Comparison of ENCODE assay signal across 8 cellular contexts in genomic region chr7:786472-787255, GRCh38. TPM values are rescaled to one million over a fixed set of nuclear protein-coding genes. Genes with fewer than 3 reads are reported as not detected.
DNase-seq lines count a peak whose midpoint lies in the region; ATAC-seq and TF ChIP-seq lines count a peak whose summit lies in the region.

No MANE protein-coding gene starts in this region.

- peaks cover 2% of the 10 kb centered on the region for H3K27me3 Mint-ChIP-seq in glutamatergic neuron (ENCODE audit: unreplicated experiment)

- H3K36me3 Mint-ChIP-seq in glutamatergic neuron (ENCODE audit: unreplicated experiment): peaks cover 3% of the 10 kb centered on the region

- DNase-seq in CD1c-positive myeloid dendritic cell (ENCODE audit: extremely low spot score) (peak; percentile 66), SHP77 (lab: John Stamatoyannopoulos, UW) (peak; percentile 26 to 46), glutamatergic neuron (peak; percentile 83), retina (peak; percentile 40)
- DNase-seq in activated naive CD4-positive, alpha-beta T cell (lab: John Stamatoyannopoulos, UW): peak; percentile 16 to 68 (median 58)

- no peak overlapping the region for H3K4me3 Mint-ChIP-seq in glutamatergic neuron (ENCODE audit: unreplicated experiment)

- H3K4me3 ChIP-seq in HEK293 (ENCODE audit: low read depth, low read length): no peak overlapping the region

- H3K27ac ChIP-seq in HEK293 (ENCODE audit: extremely low read depth, low read depth, low read length): no peak overlapping the region

- CTCF ChIA-PET in HEK293 (lab: Yijun Ruan, JAX): interaction anchor here (0.6 to 3.3 kb wide), 7 partner anchors 12 to 189 kb away, joined by 3 to 24 read pairs (median 3); partner anchors contain the start of gene COX19

- H3K4me1 Mint-ChIP-seq in glutamatergic neuron (ENCODE audit: low read depth, unreplicated experiment): no peaks in the 10 kb centered on the region

- ATAC-seq in HG03520 (IDR thresholded peaks at IDR 0.05; ENCODE audit: unreplicated experiment): no peak
- no peak for ATAC-seq in GM21723 (IDR thresholded peaks at IDR 0.05; ENCODE audit: unreplicated experiment)

- no peak overlapping the region for H3K27ac Mint-ChIP-seq in glutamatergic neuron (ENCODE audit: unreplicated experiment)

- H3K9me3 ChIP-seq in HEK293 (ENCODE audit: control insufficient read depth, insufficient read depth, low read depth, low read length): no peaks in the 10 kb centered on the region

- no peak for TF ChIP-seq CTCF in HEK293 (tag by site-specific recombination; IDR thresholded peaks at IDR 0.05)
- peak; percentile 75 for TF ChIP-seq CTCF in glutamatergic neuron (IDR thresholded peaks at IDR 0.05; ENCODE audit: partially characterized antibody, unreplicated experiment)

- peaks cover 4% of the 10 kb centered on the region for H3K9me3 Mint-ChIP-seq in glutamatergic neuron (ENCODE audit: unreplicated experiment)

- H3K36me3 ChIP-seq in HEK293 (ENCODE audit: control insufficient read depth in 2 of 2, insufficient read depth in 1 of 2, low read length in 2 of 2): peaks cover 0 to 46% of the 10 kb centered on the region in 2 experiments

- POLR2A ChIA-PET in HEK293 (lab: Yijun Ruan, JAX): interaction anchor here (1.0 kb wide), 1 partner anchor 26 kb away, joined by 3 read pairs; no protein-coding TSS in a partner anchor

- H3K4me1 ChIP-seq in HEK293 (ENCODE audit: control insufficient read depth, insufficient read depth, low read length): no peaks in the 10 kb centered on the region

TF ChIP-seq in HEK293, 187 proteins besides CTCF, POLR2A, EP300 and RAD21:
- peak; percentile 79 for TF ChIP-seq GLIS1 (tag by site-specific recombination; IDR thresholded peaks at IDR 0.05)
- TF ChIP-seq ZNF768 (tag by site-specific recombination; IDR thresholded peaks at IDR 0.05): no peak
- TF ChIP-seq ZNF658 (tag by site-specific recombination; IDR thresholded peaks at IDR 0.05): no peak
- TF ChIP-seq ZSCAN30 (tag by site-specific recombination; IDR thresholded peaks at IDR 0.05): peak; percentile 24; the same call in 1 of the 2 replicates
- no peak for TF ChIP-seq ZNF785 (tag by site-specific recombination; IDR thresholded peaks at IDR 0.05)
- TF ChIP-seq ELK4 (IDR thresholded peaks at IDR 0.05; ENCODE audit: borderline replicate concordance, low read depth, low read length): no peak
- no peak for TF ChIP-seq ZNF776 (tag by site-specific recombination; IDR thresholded peaks at IDR 0.05; ENCODE audit: borderline replicate concordance)
- TF ChIP-seq ZNF596 (tag by site-specific recombination; IDR thresholded peaks at IDR 0.05): no peak
- no peak for TF ChIP-seq BCL11B (tag by site-specific recombination; IDR thresholded peaks at IDR 0.05; ENCODE audit: low read depth)
- TF ChIP-seq KLF10 (tag by site-specific recombination; IDR thresholded peaks at IDR 0.05): no peak
- no peak for TF ChIP-seq ZNF791 (tag by site-specific recombination; IDR thresholded peaks at IDR 0.05)
- no peak for TF ChIP-seq GFI1B (tag by site-specific recombination; IDR thresholded peaks at IDR 0.05)
- TF ChIP-seq PRDM4 (tag by site-specific recombination; IDR thresholded peaks at IDR 0.05): no peak
- TF ChIP-seq ZNF621 (tag by site-specific recombination; IDR thresholded peaks at IDR 0.05): no peak
- TF ChIP-seq ZNF148 (tag by site-specific recombination; IDR thresholded peaks at IDR 0.05; ENCODE audit: borderline replicate concordance): no peak
- TF ChIP-seq ZNF654 (tag by site-specific recombination; IDR thresholded peaks at IDR 0.05; ENCODE audit: low read depth): peak; percentile 38; the same call in 1 of the 2 replicates
- peak; percentile 75 for TF ChIP-seq PATZ1 (tag by site-specific recombination; IDR thresholded peaks at IDR 0.05)
- TF ChIP-seq ZBTB10 (tag by site-specific recombination; IDR thresholded peaks at IDR 0.05): peak; percentile 62; the same call in 1 of the 2 replicates
- TF ChIP-seq ZSCAN23 (tag by site-specific recombination; IDR thresholded peaks at IDR 0.05): no peak
- TF ChIP-seq OSR2 (tag by site-specific recombination; IDR thresholded peaks at IDR 0.05): no peak

RNA-seq across cellular contexts. Expression of gene SUN1, which starts 45.6 kb away (rescaled TPM):
- total RNA-seq in glutamatergic neuron (ENCODE audit: unreplicated experiment): 879 TPM

RNA-seq across cellular contexts. Expression of gene PRKAR1B, which starts 59.6 kb away (rescaled TPM):
- total RNA-seq in glutamatergic neuron (ENCODE audit: unreplicated experiment): 12.8 TPM
